Comparison of ENCODE assay signal across 9 cellular contexts in the genomic region with DNA sequence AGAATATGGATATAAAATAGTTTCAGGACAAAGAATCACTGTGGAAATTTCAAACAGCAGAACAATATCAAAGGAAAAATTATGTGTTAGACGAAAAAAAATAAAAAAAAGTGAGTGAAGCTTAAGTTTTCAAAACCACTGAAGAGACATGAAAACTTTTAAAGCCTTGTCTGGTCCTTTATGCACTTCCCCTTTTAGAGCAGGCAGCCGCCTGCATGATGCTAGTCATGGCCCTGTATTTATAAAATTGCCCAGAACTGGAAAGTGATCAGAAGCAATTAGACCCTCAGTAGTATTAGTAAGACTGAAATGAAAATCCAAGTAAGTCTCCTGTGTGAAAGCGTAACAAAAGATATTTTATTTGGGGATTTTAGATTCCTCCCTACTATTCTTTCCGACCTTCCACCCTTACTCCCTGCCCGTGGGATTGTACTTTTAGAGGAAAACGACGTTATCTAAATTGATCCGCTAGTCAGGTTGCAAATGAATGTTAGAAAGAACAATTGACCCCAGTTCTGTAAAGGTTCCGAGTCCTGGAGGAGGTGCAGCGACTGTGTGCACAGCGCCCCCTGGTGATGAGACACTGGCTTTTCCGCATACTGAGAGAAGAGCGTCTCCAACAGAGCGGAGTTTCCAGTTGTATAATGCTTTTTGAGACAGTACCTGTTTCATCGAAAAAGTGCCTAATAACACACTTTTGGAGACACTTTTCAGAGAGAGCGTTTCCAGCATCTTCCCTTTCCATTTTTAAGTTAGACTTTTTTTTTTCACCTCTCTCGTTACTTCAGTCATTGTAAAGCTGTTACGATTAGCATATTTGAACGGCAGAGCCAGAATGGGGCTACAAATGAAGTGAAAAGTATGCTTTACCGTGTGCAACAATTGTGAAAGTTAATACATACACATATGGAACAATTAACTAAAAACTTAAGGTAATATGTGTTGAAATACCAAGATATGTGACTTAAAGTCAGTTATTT. TPM values are rescaled to one million over a fixed set of nuclear protein-coding genes. Genes with fewer than 3 reads are reported as not detected.
DNase-seq lines count a peak whose midpoint lies in the region; ATAC-seq and TF ChIP-seq lines count a peak whose summit lies in the region.
"Had no signal": no experiment of that assay in that cellular context is flagged by ENCODE, and none has a peak within 500 bp of the region (broad histone marks: within the 10 kb centered on the region; RNA-seq: fewer than 3 reads in every experiment).

No MANE protein-coding gene starts in this region.

- H3K4me1 ChIP-seq in Karpas-422 (ENCODE audit: low read length) (peaks cover 11% of the 10 kb centered on the region), transverse colon (peaks cover 0 to 6% (median 2%) of the 10 kb centered on the region in 4 donors)

- TF ChIP-seq CTCF in transverse colon (IDR thresholded peaks at IDR 0.05) = peak; percentile 66 to 83 (median 75)

- H3K27ac Mint-ChIP-seq in activated naive CD4-positive, alpha-beta T cell treated with anti-CD3 and anti-CD28 coated beads for 36 hours = no peak overlapping the region
- H3K27ac Mint-ChIP-seq in activated naive CD8-positive, alpha-beta T cell treated with anti-CD3 and anti-CD28 coated beads for 36 hours = no peak overlapping the region

- H3K9me3 ChIP-seq in Karpas-422 (ENCODE audit: low read length) (no peaks in the 10 kb centered on the region), transverse colon (no peaks in the 10 kb centered on the region)

- TF ChIP-seq EP300 in transverse colon (IDR thresholded peaks at IDR 0.05; ENCODE audit: low read depth) = no peak

- H3K36me3 Mint-ChIP-seq in activated naive CD4-positive, alpha-beta T cell treated with anti-CD3 and anti-CD28 coated beads for 36 hours (ENCODE audit: low read depth) = no peaks in the 10 kb centered on the region
- no peaks in the 10 kb centered on the region for H3K36me3 Mint-ChIP-seq in activated naive CD8-positive, alpha-beta T cell treated with anti-CD3 and anti-CD28 coated beads for 36 hours

- no peaks in the 10 kb centered on the region for H3K9me2 ChIP-seq in Karpas-422 (replicated peaks; ENCODE audit: insufficient read depth, low read length)

- peak overlapping the region; percentile 51; the same call in 1 of the 2 replicates for H2AFZ ChIP-seq in Karpas-422 (ENCODE audit: low read length)

- H3K27me3 ChIP-seq in Karpas-422 (ENCODE audit: low read length) (no peaks in the 10 kb centered on the region), transverse colon (no peaks in the 10 kb centered on the region)

- in situ Hi-C loops in transverse colon (cut with MboI; ENCODE audit: low pct_ligation_motif_present in 1 of 4, low pct_unique_long_range_greater_than_20kb in 1 of 4, low sequenced_read_pairs in 3 of 4) = loop anchor here in 3 of 4 donors (10.0 to 25.0 kb wide), 3 partner anchors 173 to 185 kb away; no protein-coding TSS in a partner anchor

- H3K36me3 ChIP-seq in Karpas-422 (ENCODE audit: insufficient read depth, low read length) (no peaks in the 10 kb centered on the region), transverse colon (peaks cover 0 to 18% (median 0%) of the 10 kb centered on the region in 4 donors)

- ATAC-seq in HG03457 (IDR thresholded peaks at IDR 0.05; ENCODE audit: unreplicated experiment) (no peak), GM18517 (IDR thresholded peaks at IDR 0.05; ENCODE audit: unreplicated experiment) (no peak)

- intact Hi-C loops in activated naive CD4-positive, alpha-beta T cell treated with anti-CD3 and anti-CD28 coated beads for 36 hours (cut with micrococcal nuclease) = no loop called here
- intact Hi-C loops in transverse colon (cut with DNase I; ENCODE audit: low total_unique reads) = loop anchor here (10.0 kb wide), 1 partner anchor 195 kb away; no protein-coding TSS in a partner anchor

- DNase-seq in activated naive CD4-positive, alpha-beta T cell treated with anti-CD3 and anti-CD28 coated beads for 36 hours = peak; percentile 40
- no peak for DNase-seq in activated naive CD4-positive, alpha-beta T cell (lab: John Stamatoyannopoulos, UW)
- DNase-seq in Karpas-422 (peak; percentile 90), iPS DF 19.7 (ENCODE audit: low read depth, low spot score) (peak; percentile 28), transverse colon (peak; percentile 64)
- peak; percentile 5 for DNase-seq in activated naive CD8-positive, alpha-beta T cell treated with anti-CD3 and anti-CD28 coated beads for 36 hours

- WGBS in transverse colon (ENCODE audit: low coverage in 1 of 2), 2 donors = 78 to 80% methylated on average over 14 to 20 of the region's 20 CpGs

- CTCF ChIA-PET in activated naive CD4-positive, alpha-beta T cell treated with anti-CD3 and anti-CD28 coated beads for 36 hours (lab: Charles Lee) = interaction anchor here (0.7 kb wide), 1 partner anchor 237 kb away, joined by 4 read pairs; no protein-coding TSS in a partner anchor

- H3K27me3 Mint-ChIP-seq in activated naive CD4-positive, alpha-beta T cell treated with anti-CD3 and anti-CD28 coated beads for 36 hours (ENCODE audit: low read depth) = no peaks in the 10 kb centered on the region
- no peaks in the 10 kb centered on the region for H3K27me3 Mint-ChIP-seq in activated naive CD8-positive, alpha-beta T cell treated with anti-CD3 and anti-CD28 coated beads for 36 hours

- peak overlapping the region; percentile 42 for H3K4me2 ChIP-seq in Karpas-422 (ENCODE audit: low read depth, low read length, poor library complexity, severe bottlenecking)

- no peak overlapping the region for H3K27ac ChIP-seq in Karpas-422 (ENCODE audit: low read length)
- H3K27ac ChIP-seq in transverse colon = no peak overlapping the region
- H3K27ac ChIP-seq: epithelial cell of prostate had no signal

- no peak overlapping the region for H3K4me3 ChIP-seq in Karpas-422 (ENCODE audit: low read length)
- H3K4me3 ChIP-seq in transverse colon = no peak overlapping the region

- H3K4me3 Mint-ChIP-seq in activated naive CD4-positive, alpha-beta T cell treated with anti-CD3 and anti-CD28 coated beads for 36 hours = no peak overlapping the region
- H3K4me3 Mint-ChIP-seq in activated naive CD8-positive, alpha-beta T cell treated with anti-CD3 and anti-CD28 coated beads for 36 hours = no peak overlapping the region

- H3K9ac ChIP-seq in Karpas-422 (ENCODE audit: low read length) = peak overlapping the region; percentile 24; the same call in 1 of the 2 replicates

- no peaks in the 10 kb centered on the region for H3K4me1 Mint-ChIP-seq in activated naive CD4-positive, alpha-beta T cell treated with anti-CD3 and anti-CD28 coated beads for 36 hours (ENCODE audit: low read depth)
- H3K4me1 Mint-ChIP-seq in activated naive CD8-positive, alpha-beta T cell treated with anti-CD3 and anti-CD28 coated beads for 36 hours = no peaks in the 10 kb centered on the region

- no peak for TF ChIP-seq POLR2A in transverse colon (IDR thresholded peaks at IDR 0.05)

- no peaks in the 10 kb centered on the region for H4K20me1 ChIP-seq in Karpas-422 (ENCODE audit: insufficient read depth, low read depth, low read length)

- no peaks in the 10 kb centered on the region for H3K79me2 ChIP-seq in Karpas-422 (ENCODE audit: low read length)

- H3K9me3 Mint-ChIP-seq in activated naive CD4-positive, alpha-beta T cell treated with anti-CD3 and anti-CD28 coated beads for 36 hours = peaks cover 9% of the 10 kb centered on the region
- H3K9me3 Mint-ChIP-seq in activated naive CD8-positive, alpha-beta T cell treated with anti-CD3 and anti-CD28 coated beads for 36 hours = no peaks in the 10 kb centered on the region

RNA-seq across cellular contexts. Expression of gene MGST1, which starts 12.4 kb away (rescaled TPM):
- not detected for total RNA-seq in activated naive CD4-positive, alpha-beta T cell treated with anti-CD3 and anti-CD28 coated beads for 36 hours
- total RNA-seq in Karpas-422 (2014; rRNA removed; shearing (Covaris generic); ENCODE audit: low replicate concordance) = not detected in 2 replicates
- not detected for total RNA-seq in activated naive CD8-positive, alpha-beta T cell treated with anti-CD3 and anti-CD28 coated beads for 36 hours
- total RNA-seq in transverse colon = 1,000 to 10,000 TPM in 1 of 4 donors, 100 to 1,000 TPM in 2, 10 to 100 TPM in 1; 58.7 to 1,102 (median 246) TPM

Comparison
In these comparisons a context has a peak if more than half of its experiments do, and no peak if none do; other contexts are left out.
1. DNase-seq: peak in activated naive CD4-positive, alpha-beta T cell treated with anti-CD3 and anti-CD28 coated beads for 36 hours (single experiment), Karpas-422 (single experiment), activated naive CD8-positive, alpha-beta T cell treated with anti-CD3 and anti-CD28 coated beads for 36 hours (single experiment), iPS DF 19.7 (single experiment) and transverse colon (single experiment); none in activated naive CD4-positive, alpha-beta T cell (0 of 4).
2. RNA of gene MGST1, which starts 12.4 kb away (total RNA-seq): 58.7 to 1,102 TPM in transverse colon; not detected in activated naive CD4-positive, alpha-beta T cell treated with anti-CD3 and anti-CD28 coated beads for 36 hours, not detected in Karpas-422 and not detected in activated naive CD8-positive, alpha-beta T cell treated with anti-CD3 and anti-CD28 coated beads for 36 hours; every median in the first group is over 10 times any median in the second.